Comparison of ENCODE assay signal across 23 cellular contexts in the genomic region with DNA sequence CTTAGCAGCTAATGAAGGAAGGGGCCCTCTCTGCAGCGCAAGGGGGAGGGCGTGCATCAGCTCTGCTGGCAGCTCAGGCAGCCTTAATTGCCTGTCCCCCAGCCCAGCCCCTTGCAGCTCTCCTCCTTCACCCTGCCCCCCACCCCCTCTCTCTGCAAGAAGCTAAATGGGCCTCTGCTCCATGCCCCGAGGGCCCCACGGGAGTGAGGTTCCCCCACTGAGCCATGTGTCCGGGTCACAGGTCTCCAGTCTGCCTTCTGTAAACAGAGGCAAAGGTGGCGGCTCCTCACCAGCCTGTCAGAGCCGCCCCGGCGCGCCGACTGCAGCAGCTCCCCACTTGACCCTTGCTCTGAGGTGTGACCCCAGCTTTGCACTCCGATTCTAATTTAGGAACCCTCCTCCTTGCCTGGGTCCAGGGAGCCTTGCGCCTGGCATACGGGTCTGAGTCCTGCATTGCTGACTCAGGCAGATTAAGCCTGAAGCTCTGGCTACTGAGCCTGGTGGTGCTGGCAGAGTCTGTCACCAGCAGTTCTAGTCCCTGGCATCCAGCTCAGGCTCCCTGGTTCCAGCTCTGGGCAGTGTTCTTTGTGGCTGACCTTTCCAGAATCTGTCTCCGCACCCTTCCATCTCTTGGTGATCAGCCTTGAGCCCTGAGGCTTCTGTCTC. TPM values are rescaled to one million over a fixed set of nuclear protein-coding genes. Genes with fewer than 3 reads are reported as not detected.
"Had no signal": no experiment of that assay in that cellular context is flagged by ENCODE, and none has a peak within 500 bp of the region (broad histone marks: within the 10 kb centered on the region; RNA-seq: fewer than 3 reads in every experiment).

No MANE protein-coding gene starts in this region.

- FAIRE-seq: endometrium, kidney had no signal

- H3K27ac Mint-ChIP-seq: activated CD4-positive, alpha-beta T cell treated with anti-CD3 and anti-CD28 coated beads, Interleukin-2, amount 10 ng/mL, durations not matched to agents 24 days and 14 days; activated CD8-positive, alpha-beta T cell treated with anti-CD3 and anti-CD28 coated beads for 36 hours; activated T-helper 2 cell treated with anti-CD3 and anti-CD28 coated beads, Interferon-gamma antibody, Interleukin-2, Interleukin-4, amounts not matched to agents 10 μg/mL and 5 μg/mL and 100 μg/mL, durations not matched to agents 14 hours and 24 hours and 36 hours; memory B cell; naive thymus-derived CD4-positive, alpha-beta T cell; stimulated activated naive CD8-positive, alpha-beta T cell treated with anti-CD3 and anti-CD28 coated beads, Interleukin-15, Interleukin-2, amounts not matched to agents 100 ng/mL and 50 ng/mL, for 24 hours had no signal

- H3K27ac ChIP-seq: brain microvascular endothelial cell, left lung, skin epidermis, tibial nerve, vagina had no signal

- ATAC-seq: activated CD8-positive, alpha-beta T cell treated with anti-CD3 and anti-CD28 coated beads for 36 hours; left lung; naive thymus-derived CD4-positive, alpha-beta T cell had no signal

- H3K9me3 ChIP-seq: left lung, vagina had no signal

- H3K4me3 ChIP-seq: left lung, skin epidermis, tibial nerve, vagina had no signal

- H3K27me3 ChIP-seq: brain microvascular endothelial cell, vagina had no signal

- H3K36me3 Mint-ChIP-seq: memory B cell had no signal

- H3K9me3 Mint-ChIP-seq: activated CD4-positive, alpha-beta T cell treated with anti-CD3 and anti-CD28 coated beads, Interleukin-2, amount 10 ng/mL, durations not matched to agents 24 days and 14 days; activated CD8-positive, alpha-beta T cell treated with anti-CD3 and anti-CD28 coated beads for 36 hours; activated T-helper 2 cell treated with anti-CD3 and anti-CD28 coated beads, Interferon-gamma antibody, Interleukin-2, Interleukin-4, amounts not matched to agents 10 μg/mL and 5 μg/mL and 100 μg/mL, durations not matched to agents 14 hours and 24 hours and 36 hours; memory B cell; stimulated activated naive CD8-positive, alpha-beta T cell treated with anti-CD3 and anti-CD28 coated beads, Interleukin-15, Interleukin-2, amounts not matched to agents 100 ng/mL and 50 ng/mL, for 24 hours had no signal

- H3K4me1 ChIP-seq: left lung, tibial nerve, vagina had no signal

- H3K4me3 Mint-ChIP-seq: activated CD4-positive, alpha-beta T cell treated with anti-CD3 and anti-CD28 coated beads, Interleukin-2, amount 10 ng/mL, durations not matched to agents 24 days and 14 days; activated CD8-positive, alpha-beta T cell treated with anti-CD3 and anti-CD28 coated beads for 36 hours; memory B cell; naive thymus-derived CD4-positive, alpha-beta T cell; stimulated activated naive CD8-positive, alpha-beta T cell treated with anti-CD3 and anti-CD28 coated beads, Interleukin-15, Interleukin-2, amounts not matched to agents 100 ng/mL and 50 ng/mL, for 24 hours had no signal

- H3K4me1 Mint-ChIP-seq: activated CD4-positive, alpha-beta T cell treated with anti-CD3 and anti-CD28 coated beads, Interleukin-2, amount 10 ng/mL, durations not matched to agents 24 days and 14 days; memory B cell; naive thymus-derived CD4-positive, alpha-beta T cell had no signal

- DNase-seq: activated CD4-positive, alpha-beta T cell treated with anti-CD3 and anti-CD28 coated beads, Interleukin-2, amount 10 ng/mL, durations not matched to agents 24 days and 14 days; activated CD8-positive, alpha-beta T cell treated with anti-CD3 and anti-CD28 coated beads for 36 hours; activated naive CD4-positive, alpha-beta T cell treated with Interleukin-2 at 50 U/mL for 16 hours; activated T-cell treated with anti-CD3 and anti-CD28 coated beads, Interleukin-2, amount 50 U/mL, for 1 hour; anterior cingulate cortex; brain microvascular endothelial cell; cortex of kidney; erythroblast; foreskin melanocyte; glutamatergic neuron; kidney; left lung; naive thymus-derived CD4-positive, alpha-beta T cell; nucleus accumbens; T-helper 1 cell; T-helper 9 cell had no signal

- H3K36me3 ChIP-seq: brain microvascular endothelial cell, left lung, tibial nerve, vagina had no signal

RNA-seq across cellular contexts. Expression of gene NTRK3, which starts 28.0 kb away (rescaled TPM):
- total RNA-seq: activated CD8-positive, alpha-beta T cell treated with anti-CD3 and anti-CD28 coated beads for 36 hours had no signal
- polyA plus RNA-seq: naive thymus-derived CD4-positive, alpha-beta T cell had no signal
